8 cellular contexts compared by ENCODE assay signal in the genomic region with DNA sequence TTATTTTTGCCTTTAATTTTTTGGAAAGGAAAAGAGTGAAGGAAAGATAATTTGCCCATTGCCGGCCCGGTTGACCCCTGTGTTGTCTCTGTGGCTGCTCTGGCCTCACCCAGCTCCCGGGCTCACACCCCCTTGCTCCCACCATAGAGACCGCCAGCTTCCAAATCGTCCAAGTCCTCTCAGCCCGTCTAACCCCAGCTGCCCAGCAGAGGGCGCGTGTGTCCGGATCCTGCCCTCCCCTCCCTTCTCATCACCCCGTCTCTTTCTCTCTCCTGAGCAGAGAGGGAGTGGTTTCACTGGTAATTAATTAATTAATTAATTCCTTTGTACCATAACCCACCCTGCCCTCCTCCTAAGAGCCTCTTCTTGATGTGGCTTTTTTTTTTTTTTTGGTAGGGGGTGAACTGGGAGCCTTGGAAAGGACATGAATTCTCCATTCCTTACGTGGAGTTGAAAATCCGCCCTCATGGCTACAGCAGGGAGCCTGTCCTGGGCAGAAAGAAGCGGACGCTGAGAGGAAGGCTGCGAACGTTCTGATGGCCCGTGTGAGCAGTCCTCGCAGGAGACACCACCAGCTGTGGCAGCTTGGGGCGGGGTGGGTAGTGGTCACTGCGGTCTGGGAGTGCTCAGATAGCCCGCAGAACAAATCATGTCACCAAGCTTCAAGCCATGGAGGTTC. TPM values are rescaled to one million over a fixed set of nuclear protein-coding genes. Genes with fewer than 3 reads are reported as not detected.
DNase-seq lines count a peak whose midpoint lies in the region; ATAC-seq and TF ChIP-seq lines count a peak whose summit lies in the region.

No MANE protein-coding gene starts in this region.

- peak; percentile 62 for ATAC-seq in GM18511 (IDR thresholded peaks at IDR 0.05; ENCODE audit: unreplicated experiment)
- peak; percentile 69 for ATAC-seq in activated T-helper 17 cell treated with anti-CD3 and anti-CD28 coated beads, Interleukin-2, amount 50 U/mL, for 72 hours (replicated peaks)

- no peak overlapping the region for H3K4me3 Mint-ChIP-seq in activated T-helper 17 cell treated with anti-CD3 and anti-CD28 coated beads, Interleukin-2, amount 50 U/mL, for 72 hours
- no peak overlapping the region for H3K4me3 Mint-ChIP-seq in osteocyte (ENCODE audit: unreplicated experiment)

- H3K36me3 ChIP-seq in transverse colon = no peaks in the 10 kb centered on the region

- intact Hi-C loops in transverse colon (cut with DNase I; ENCODE audit: low total_unique reads) = loop anchor here (5.0 kb wide), 1 partner anchor 114 kb away; no protein-coding TSS in a partner anchor

- H3K4me1 Mint-ChIP-seq in activated T-helper 17 cell treated with anti-CD3 and anti-CD28 coated beads, Interleukin-2, amount 50 U/mL, for 72 hours = peaks cover 6% of the 10 kb centered on the region
- peaks cover 9% of the 10 kb centered on the region for H3K4me1 Mint-ChIP-seq in osteocyte (ENCODE audit: unreplicated experiment)

- in situ Hi-C loops in ACHN (cut with HindIII; ENCODE audit: low pct_ligation_motif_present, low pct_unique_long_range_greater_than_20kb, low sequenced_read_pairs) = no loop called here
- in situ Hi-C loops in transverse colon (cut with MboI; ENCODE audit: low pct_ligation_motif_present in 1 of 4, low pct_unique_long_range_greater_than_20kb in 1 of 4, low sequenced_read_pairs in 3 of 4) = loop anchor here in 2 of 4 donors (25.0 kb wide), 2 partner anchors 109 to 384 kb away; no protein-coding TSS in a partner anchor

- H3K27me3 ChIP-seq in transverse colon = peaks cover 4% of the 10 kb centered on the region

- H3K27ac Mint-ChIP-seq in activated T-helper 17 cell treated with anti-CD3 and anti-CD28 coated beads, Interleukin-2, amount 50 U/mL, for 72 hours = no peak overlapping the region
- no peak overlapping the region for H3K27ac Mint-ChIP-seq in osteocyte (ENCODE audit: unreplicated experiment)

- H3K27ac ChIP-seq in transverse colon = no peak overlapping the region

- H3K27me3 Mint-ChIP-seq in activated T-helper 17 cell treated with anti-CD3 and anti-CD28 coated beads, Interleukin-2, amount 50 U/mL, for 72 hours = peaks cover 16% of the 10 kb centered on the region
- peaks cover 17% of the 10 kb centered on the region for H3K27me3 Mint-ChIP-seq in osteocyte (ENCODE audit: unreplicated experiment)

- H3K4me3 ChIP-seq in Jurkat, Clone E6-1 (ENCODE audit: low read length) = no peak overlapping the region
- H3K4me3 ChIP-seq in transverse colon = no peak overlapping the region

- no peaks in the 10 kb centered on the region for H3K9me3 ChIP-seq in transverse colon

- H3K4me1 ChIP-seq in transverse colon = peaks cover 0 to 7% (median 0%) of the 10 kb centered on the region in 4 donors

- TF ChIP-seq CTCF in osteocyte (IDR thresholded peaks at IDR 0.05) = peak; percentile 82
- TF ChIP-seq CTCF in transverse colon (IDR thresholded peaks at IDR 0.05) = peak; percentile 64 to 85 (median 80)

- no peaks in the 10 kb centered on the region for H3K9me3 Mint-ChIP-seq in activated T-helper 17 cell treated with anti-CD3 and anti-CD28 coated beads, Interleukin-2, amount 50 U/mL, for 72 hours
- H3K9me3 Mint-ChIP-seq in osteocyte (ENCODE audit: unreplicated experiment) = no peaks in the 10 kb centered on the region

- DNase-seq in ACHN (peak; percentile 61), RPMI8226 (peak; percentile 77), foreskin melanocyte (peak; percentile 42), osteocyte (ENCODE audit: extremely low spot score, unreplicated experiment) (no peak), transverse colon (peak; percentile 68)
- peak; percentile 46 for DNase-seq in Jurkat, Clone E6-1 (ENCODE audit: low read depth, low spot score)

- no peak for TF ChIP-seq POLR2A in transverse colon (IDR thresholded peaks at IDR 0.05)

- 21 to 30% methylated on average over 14 to 21 of the region's 21 CpGs for WGBS in transverse colon (ENCODE audit: low coverage in 1 of 2), 2 donors

- no peaks in the 10 kb centered on the region for H3K36me3 Mint-ChIP-seq in activated T-helper 17 cell treated with anti-CD3 and anti-CD28 coated beads, Interleukin-2, amount 50 U/mL, for 72 hours (ENCODE audit: low read depth)
- H3K36me3 Mint-ChIP-seq in osteocyte (ENCODE audit: unreplicated experiment) = no peaks in the 10 kb centered on the region

- no peak for TF ChIP-seq EP300 in transverse colon (IDR thresholded peaks at IDR 0.05; ENCODE audit: low read depth)

RNA-seq across cellular contexts. Expression of gene KIAA0040, which starts 45.9 kb away (rescaled TPM):
- 3.7 TPM for polyA plus RNA-seq in Jurkat, Clone E6-1 (2012; ENCODE audit: insufficient read depth, insufficient read length)
- total RNA-seq in activated T-helper 17 cell treated with anti-CD3 and anti-CD28 coated beads, Interleukin-2, amount 50 U/mL, for 72 hours = 10 to 100 TPM; 34.8 to 39.4 TPM
- total RNA-seq in osteocyte (0.73 and 1.6 TPM in 2 replicates), transverse colon (10 to 100 TPM; 17.5 to 35.5 (median 21.2) TPM)
